ENCODE assay signal across 16 cellular contexts in the genomic region with DNA sequence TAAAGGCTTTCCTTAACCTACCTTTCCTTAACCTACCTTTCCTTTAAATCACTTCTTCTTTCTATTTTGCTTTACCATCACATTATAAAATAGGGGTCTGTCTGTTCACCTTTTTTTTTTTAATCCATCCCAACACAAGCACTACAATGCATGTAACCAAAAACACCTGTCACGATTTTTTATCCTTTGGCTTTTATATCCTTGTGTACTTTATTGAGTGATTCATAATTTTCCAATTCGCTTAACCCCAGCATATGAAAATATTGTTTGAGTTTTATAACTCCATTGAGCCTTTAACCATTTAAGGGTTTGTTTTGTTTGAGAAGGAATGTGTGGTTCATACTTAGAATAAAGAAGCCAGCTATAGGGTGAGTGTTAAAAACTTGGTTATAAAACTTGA.
"Had no signal": no experiment of that assay in that cellular context is flagged by ENCODE, and none has a peak within 500 bp of the region (broad histone marks: within the 10 kb centered on the region; RNA-seq: fewer than 3 reads in every experiment).

No MANE protein-coding gene starts in this region.

- H3K27me3 ChIP-seq: foreskin keratinocyte, pancreas, tibial artery had no signal

- ATAC-seq: foreskin keratinocyte; left colon; left ventricle myocardium superior; naive thymus-derived CD8-positive, alpha-beta T cell; pancreas; stimulated activated memory B cell treated with anti-CD40 and anti-IgM and Interleukin-4, amounts not matched to agents 10 μg/mL and 1 μg/mL and 100 μg/mL, for 72 hours had no signal

- DNase-seq: effector CD4-positive, alpha-beta T cell; endodermal cell; erythroblast; foreskin keratinocyte; immature natural killer cell; kidney; left colon; left ventricle myocardium superior; naive thymus-derived CD8-positive, alpha-beta T cell; nucleus accumbens; pancreas; stimulated activated CD4-positive, alpha-beta T cell treated with anti-CD3 and anti-CD28 coated beads, Interleukin-4, amount 100 ng/mL, for 24 hours; tibial artery had no signal

- H3K27ac ChIP-seq: coronary artery, foreskin keratinocyte, pancreas, tibial artery had no signal

- H3K9me3 ChIP-seq: pancreas, tibial artery had no signal

- H3K36me3 ChIP-seq: pancreas, tibial artery had no signal

- H3K4me3 ChIP-seq: coronary artery, lung, pancreas, tibial artery had no signal

- H3K4me1 ChIP-seq: foreskin keratinocyte, pancreas, tibial artery had no signal
